26 cellular contexts compared by ENCODE assay signal in the genomic region with DNA sequence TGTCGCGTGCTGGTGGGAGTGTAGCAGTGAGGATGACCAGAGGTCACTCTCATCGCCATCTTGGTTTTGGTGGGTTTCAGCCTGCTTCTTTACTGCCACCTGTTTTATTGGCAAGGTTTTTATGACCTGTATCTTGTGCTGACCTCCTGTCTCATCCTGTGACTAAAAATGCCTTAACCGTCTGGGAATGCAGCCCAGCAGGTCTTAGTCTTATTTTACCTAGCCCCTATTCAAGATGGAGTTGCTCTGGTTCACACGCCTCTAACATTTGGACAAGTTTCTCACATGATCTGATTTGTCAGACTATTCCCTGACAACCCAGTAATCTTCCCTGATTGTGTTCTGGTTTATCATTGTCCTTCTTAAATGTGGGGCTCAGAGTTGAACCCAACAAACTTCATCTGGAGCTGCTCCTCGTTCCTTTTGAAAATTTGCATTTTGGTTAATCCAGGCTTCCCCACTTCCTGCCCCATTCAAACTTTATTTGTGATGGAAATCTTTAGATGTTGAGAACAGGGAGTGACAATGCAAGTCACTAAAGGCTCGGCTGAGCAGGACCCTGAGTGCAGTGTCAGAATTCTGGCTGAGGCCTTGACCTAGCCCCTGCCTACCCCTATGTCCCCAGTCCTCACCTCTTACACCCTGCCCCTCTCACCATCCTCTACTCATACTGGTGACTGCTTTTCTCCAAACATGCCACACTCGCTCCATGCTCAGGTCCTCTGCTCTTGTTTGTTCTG.
"Had no signal": no experiment of that assay in that cellular context is flagged by ENCODE, and none has a peak within 500 bp of the region (broad histone marks: within the 10 kb centered on the region; RNA-seq: fewer than 3 reads in every experiment).

No MANE protein-coding gene starts in this region.

- H3K36me3 Mint-ChIP-seq: activated naive CD8-positive, alpha-beta T cell treated with anti-CD3 and anti-CD28 coated beads for 36 hours; naive thymus-derived CD4-positive, alpha-beta T cell; stimulated activated naive B cell treated with anti-CD40 and anti-IgM and Interleukin-4, amounts not matched to agents 10 μg/mL and 1 μg/mL and 100 μg/mL, for 72 hours had no signal

- H3K4me3 Mint-ChIP-seq: activated CD4-positive, alpha-beta T cell treated with anti-CD3 and anti-CD28 coated beads for 36 hours; activated CD8-positive, alpha-beta T cell treated with anti-CD3 and anti-CD28 coated beads, Interleukin-2, amount 10 ng/mL, durations not matched to agents 7 days and 5 days; activated naive CD4-positive, alpha-beta T cell treated with anti-CD3 and anti-CD28 coated beads for 36 hours; activated naive CD8-positive, alpha-beta T cell treated with anti-CD3 and anti-CD28 coated beads for 36 hours; naive thymus-derived CD4-positive, alpha-beta T cell; stimulated activated naive B cell treated with anti-CD40 and anti-IgM and Interleukin-4, amounts not matched to agents 10 μg/mL and 1 μg/mL and 100 μg/mL, for 72 hours had no signal

- DNase-seq: activated CD4-positive, alpha-beta T cell treated with anti-CD3 and anti-CD28 coated beads for 36 hours; activated CD4-positive, CD25-positive, alpha-beta regulatory T cell; activated CD8-positive, alpha-beta T cell treated with anti-CD3 and anti-CD28 coated beads, Interleukin-2, amount 10 ng/mL, durations not matched to agents 7 days and 5 days; activated effector memory CD4-positive, alpha-beta T cell treated with Interleukin-2 at 50 U/mL for 16 hours; activated naive CD4-positive, alpha-beta T cell treated with anti-CD3 and anti-CD28 coated beads for 36 hours; activated naive CD8-positive, alpha-beta T cell treated with anti-CD3 and anti-CD28 coated beads for 36 hours; adrenal gland; aorta; dorsolateral prefrontal cortex; effector memory CD4-positive, alpha-beta T cell; kidney; left colon; midbrain; naive thymus-derived CD4-positive, alpha-beta T cell; occipital lobe; stimulated activated CD4-positive, alpha-beta T cell treated with anti-CD3 and anti-CD28 coated beads, Interleukin-1b, Interleukin-23, amount 100 ng/mL, for 48 hours; stimulated activated CD4-positive, alpha-beta T cell treated with anti-CD3 and anti-CD28 coated beads, Interleukin-4, amount 100 ng/mL, for 4 hours; stimulated activated CD8-positive, alpha-beta memory T cell treated with anti-CD3 and anti-CD28 coated beads, Interleukin-4, amount 100 ng/mL, for 48 hours; stimulated activated naive B cell treated with anti-CD40 and anti-IgM and Interleukin-4, amounts not matched to agents 10 μg/mL and 1 μg/mL and 100 μg/mL, for 72 hours; stomach; tibial artery had no signal

- H3K9me3 Mint-ChIP-seq: activated naive CD4-positive, alpha-beta T cell treated with anti-CD3 and anti-CD28 coated beads for 36 hours; activated naive CD8-positive, alpha-beta T cell treated with anti-CD3 and anti-CD28 coated beads for 36 hours; stimulated activated naive B cell treated with anti-CD40 and anti-IgM and Interleukin-4, amounts not matched to agents 10 μg/mL and 1 μg/mL and 100 μg/mL, for 72 hours had no signal

- H3K27ac ChIP-seq: adrenal gland, body of pancreas, dorsolateral prefrontal cortex, gastroesophageal sphincter, hepatocyte, right atrium auricular region, stomach, tibial artery had no signal

- H3K27ac Mint-ChIP-seq: activated CD4-positive, alpha-beta T cell treated with anti-CD3 and anti-CD28 coated beads for 36 hours; activated CD8-positive, alpha-beta T cell treated with anti-CD3 and anti-CD28 coated beads, Interleukin-2, amount 10 ng/mL, durations not matched to agents 7 days and 5 days; activated naive CD4-positive, alpha-beta T cell treated with anti-CD3 and anti-CD28 coated beads for 36 hours; activated naive CD8-positive, alpha-beta T cell treated with anti-CD3 and anti-CD28 coated beads for 36 hours; naive thymus-derived CD4-positive, alpha-beta T cell; stimulated activated naive B cell treated with anti-CD40 and anti-IgM and Interleukin-4, amounts not matched to agents 10 μg/mL and 1 μg/mL and 100 μg/mL, for 72 hours had no signal

- ATAC-seq: activated CD4-positive, alpha-beta T cell treated with anti-CD3 and anti-CD28 coated beads for 36 hours; activated CD8-positive, alpha-beta T cell treated with anti-CD3 and anti-CD28 coated beads, Interleukin-2, amount 10 ng/mL, durations not matched to agents 7 days and 5 days; body of pancreas; gastroesophageal sphincter; left colon had no signal

- H3K4me3 ChIP-seq: adrenal gland, body of pancreas, dorsolateral prefrontal cortex, gastroesophageal sphincter, hepatocyte, right atrium auricular region, smooth muscle cell, stomach, tibial artery had no signal
